11 cellular contexts compared by ENCODE assay signal in genomic region chr13:29713841-29714240, GRCh38.
DNase-seq lines count a peak whose midpoint lies in the region; FAIRE-seq and TF ChIP-seq lines count a peak whose summit lies in the region.
"Had no signal": no experiment of that assay in that cellular context is flagged by ENCODE, and none has a peak within 500 bp of the region (broad histone marks: within the 10 kb centered on the region; RNA-seq: fewer than 3 reads in every experiment).

No MANE protein-coding gene starts in this region.

- H3K9me3 Mint-ChIP-seq in CD4-positive, alpha-beta memory T cell: peaks cover 0 to 9% (median 5%) of the 10 kb centered on the region in 8 donors
- H3K9me3 Mint-ChIP-seq: T-helper 2 cell treated with Interferon-gamma antibody and Interleukin-4, amounts not matched to agents 5 μg/mL and 100 μg/mL, for 36 hours had no signal

- no peak for FAIRE-seq in HTR-8/SVneo (lab: Jason Lieb, UNC)

- peaks cover 0 to 3% of the 10 kb centered on the region in 2 donors for H3K36me3 Mint-ChIP-seq in CD4-positive, alpha-beta memory T cell

- H3K4me1 ChIP-seq in Peyer's patch (no peaks in the 10 kb centered on the region), suprapubic skin (no peaks in the 10 kb centered on the region)
- H3K4me1 ChIP-seq in CD4-positive, alpha-beta memory T cell (ENCODE audit: insufficient read depth, low read length): no peaks in the 10 kb centered on the region

- POLR2A ChIA-PET in AG04450 (lab: Yijun Ruan, JAX): no interaction called here
- POLR2A ChIA-PET in CD4-positive, alpha-beta memory T cell (lab: Charles Lee; ENCODE audit: partially characterized antibody): no interaction called here

- H3K4me3 ChIP-seq in AG04450 (ENCODE audit: low read depth, low read length): no peak overlapping the region
- H3K4me3 ChIP-seq in GM12864 (ENCODE audit: low read depth, low read length): no peak overlapping the region
- no peak overlapping the region for H3K4me3 ChIP-seq in Peyer's patch
- no peak overlapping the region for H3K4me3 ChIP-seq in suprapubic skin
- no peak overlapping the region for H3K4me3 ChIP-seq in CD4-positive, alpha-beta memory T cell (ENCODE audit: low read length in 2 of 2)
- H3K4me3 ChIP-seq: lung had no signal

- H3K27me3 ChIP-seq in AG04450 (ENCODE audit: control insufficient read depth, insufficient read depth, low read length) (peaks cover 28% of the 10 kb centered on the region), Peyer's patch (no peaks in the 10 kb centered on the region), suprapubic skin (no peaks in the 10 kb centered on the region)
- H3K27me3 ChIP-seq in CD4-positive, alpha-beta memory T cell (ENCODE audit: insufficient read depth, low read length): no peaks in the 10 kb centered on the region

- no peak overlapping the region for H3K4me3 Mint-ChIP-seq in CD4-positive, alpha-beta memory T cell
- H3K4me3 Mint-ChIP-seq: T-helper 2 cell treated with Interferon-gamma antibody and Interleukin-4, amounts not matched to agents 5 μg/mL and 100 μg/mL, for 36 hours had no signal

- CTCF ChIA-PET in AG04450 (lab: Charles Lee): interaction anchor here (1.2 to 1.4 kb wide), 3 partner anchors 11 to 206 kb away, joined by 3 to 7 read pairs (median 5); no protein-coding TSS in a partner anchor
- CTCF ChIA-PET in CD4-positive, alpha-beta memory T cell (lab: Charles Lee; ENCODE audit: partially characterized antibody): interaction anchor here (0.6 to 2.0 kb wide), 2 partner anchors 206 to 418 kb away, joined by 3 to 21 read pairs; no protein-coding TSS in a partner anchor

- DNase-seq in AG04450 (ENCODE audit: low read depth, low spot score): no peak
- DNase-seq in GM12864 (ENCODE audit: low read depth): no peak
- DNase-seq in Peyer's patch: peak in 1 of 3 donors; percentile 60
- peak; percentile 36 for DNase-seq in germinal center (ENCODE audit: low spot score)
- no peak for DNase-seq in suprapubic skin (ENCODE audit: low spot score in 2 of 2)
- no peak for DNase-seq in CD4-positive, alpha-beta memory T cell
- no peak for DNase-seq in HTR-8/SVneo (ENCODE audit: insufficient read length, low spot score)
- no peak for DNase-seq in cerebellar cortex (ENCODE audit: low spot score)
- DNase-seq: anterior cingulate cortex had no signal

- H3K27me3 Mint-ChIP-seq in CD4-positive, alpha-beta memory T cell: peaks cover 14 to 21% of the 10 kb centered on the region in 2 donors

- TF ChIP-seq CTCF in AG04450 (IDR thresholded peaks at IDR 0.05; ENCODE audit: low read depth, low read length) (peak; percentile 61), GM12864 (IDR thresholded peaks at IDR 0.05; ENCODE audit: low read depth, low read length, missing control alignments) (peak; percentile 76), Peyer's patch (IDR thresholded peaks at IDR 0.05) (peak in 5 of 6 experiments; percentile 12 to 76 (median 69)), suprapubic skin (IDR thresholded peaks at IDR 0.05) (peak in 1 of 2 donors; percentile 13)

- intact Hi-C loops in CD4-positive, alpha-beta memory T cell (cut with micrococcal nuclease): no loop called here

- peaks cover 0 to 4% (median 0%) of the 10 kb centered on the region in 4 donors for H3K4me1 Mint-ChIP-seq in CD4-positive, alpha-beta memory T cell

- H3K27ac Mint-ChIP-seq in CD4-positive, alpha-beta memory T cell: no peak overlapping the region
- H3K27ac Mint-ChIP-seq: T-helper 2 cell treated with Interferon-gamma antibody and Interleukin-4, amounts not matched to agents 5 μg/mL and 100 μg/mL, for 36 hours had no signal

- no peak overlapping the region for H3K27ac ChIP-seq in AG04450 (ENCODE audit: low read depth, low read length)
- H3K27ac ChIP-seq in Peyer's patch: no peak overlapping the region
- no peak overlapping the region for H3K27ac ChIP-seq in suprapubic skin
- H3K27ac ChIP-seq in CD4-positive, alpha-beta memory T cell (ENCODE audit: low read depth, low read length): no peak overlapping the region

- H3K36me3 ChIP-seq in Peyer's patch (no peaks in the 10 kb centered on the region), suprapubic skin (no peaks in the 10 kb centered on the region)
- H3K36me3 ChIP-seq in CD4-positive, alpha-beta memory T cell (ENCODE audit: insufficient read depth, low read length): no peaks in the 10 kb centered on the region

- TF ChIP-seq EP300 in suprapubic skin (IDR thresholded peaks at IDR 0.05): no peak

- TF ChIP-seq POLR2A in Peyer's patch (IDR thresholded peaks at IDR 0.05) (no peak), suprapubic skin (IDR thresholded peaks at IDR 0.05) (no peak)

- H3K9me3 ChIP-seq in AG04450 (ENCODE audit: control insufficient read depth, insufficient read depth, low read length) (peaks cover 9% of the 10 kb centered on the region; the same call in 1 of the 2 replicates), Peyer's patch (peaks cover 0 to 6% (median 2%) of the 10 kb centered on the region in 4 donors), suprapubic skin (no peaks in the 10 kb centered on the region)
- H3K9me3 ChIP-seq in CD4-positive, alpha-beta memory T cell (ENCODE audit: control insufficient read depth in 1 of 2, low read length in 2 of 2): no peaks in the 10 kb centered on the region

- WGBS in suprapubic skin: 84% methylated on average over 2 of the region's 2 CpGs
